1 cellular context compared by ENCODE assay signal in the genomic region with DNA sequence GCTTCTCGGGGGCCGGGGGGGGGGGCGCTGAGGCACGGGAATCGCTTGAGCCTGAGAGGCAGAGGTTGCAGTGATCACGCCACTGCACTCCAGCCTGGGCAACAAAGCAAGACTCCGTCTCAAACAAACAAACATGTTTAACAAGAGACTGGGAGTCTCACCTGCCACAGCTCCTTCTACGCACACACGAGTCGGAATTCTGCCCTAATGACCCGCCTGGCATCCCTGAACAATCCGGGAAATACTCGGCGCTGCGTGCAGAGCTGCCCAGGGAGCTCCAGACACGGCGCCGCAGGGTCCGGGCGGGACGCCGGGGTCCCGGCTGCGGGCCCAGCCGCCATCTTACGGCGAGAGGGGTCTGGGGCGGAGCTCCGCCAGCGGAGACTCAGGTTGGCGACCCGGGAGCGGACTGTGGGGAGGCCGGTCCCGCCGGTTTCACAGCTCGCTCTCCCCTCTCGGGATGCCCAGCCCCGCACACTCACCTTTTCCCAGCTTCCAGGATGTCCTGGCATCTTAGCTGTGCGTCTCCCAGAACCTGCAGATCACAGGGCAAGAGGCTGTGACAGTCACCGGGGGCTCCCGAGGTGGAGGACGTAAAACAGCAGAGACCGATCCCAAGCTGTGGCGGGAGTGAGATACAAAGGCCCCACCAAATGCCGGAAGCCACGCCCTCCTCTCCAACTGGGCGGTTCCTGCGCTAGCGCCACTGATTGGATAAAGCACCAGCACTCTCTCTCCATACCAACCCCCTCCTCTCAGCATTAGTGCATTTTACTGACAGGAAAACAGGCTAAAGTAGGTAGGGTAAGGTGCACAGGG.
TF ChIP-seq lines count a peak whose summit lies in the region.

No MANE protein-coding gene starts in this region.

TF ChIP-seq in HepG2, 621 proteins besides CTCF, POLR2A, EP300 and RAD21 (continued from another document and continues in another):
- TF ChIP-seq, protein P1, sequence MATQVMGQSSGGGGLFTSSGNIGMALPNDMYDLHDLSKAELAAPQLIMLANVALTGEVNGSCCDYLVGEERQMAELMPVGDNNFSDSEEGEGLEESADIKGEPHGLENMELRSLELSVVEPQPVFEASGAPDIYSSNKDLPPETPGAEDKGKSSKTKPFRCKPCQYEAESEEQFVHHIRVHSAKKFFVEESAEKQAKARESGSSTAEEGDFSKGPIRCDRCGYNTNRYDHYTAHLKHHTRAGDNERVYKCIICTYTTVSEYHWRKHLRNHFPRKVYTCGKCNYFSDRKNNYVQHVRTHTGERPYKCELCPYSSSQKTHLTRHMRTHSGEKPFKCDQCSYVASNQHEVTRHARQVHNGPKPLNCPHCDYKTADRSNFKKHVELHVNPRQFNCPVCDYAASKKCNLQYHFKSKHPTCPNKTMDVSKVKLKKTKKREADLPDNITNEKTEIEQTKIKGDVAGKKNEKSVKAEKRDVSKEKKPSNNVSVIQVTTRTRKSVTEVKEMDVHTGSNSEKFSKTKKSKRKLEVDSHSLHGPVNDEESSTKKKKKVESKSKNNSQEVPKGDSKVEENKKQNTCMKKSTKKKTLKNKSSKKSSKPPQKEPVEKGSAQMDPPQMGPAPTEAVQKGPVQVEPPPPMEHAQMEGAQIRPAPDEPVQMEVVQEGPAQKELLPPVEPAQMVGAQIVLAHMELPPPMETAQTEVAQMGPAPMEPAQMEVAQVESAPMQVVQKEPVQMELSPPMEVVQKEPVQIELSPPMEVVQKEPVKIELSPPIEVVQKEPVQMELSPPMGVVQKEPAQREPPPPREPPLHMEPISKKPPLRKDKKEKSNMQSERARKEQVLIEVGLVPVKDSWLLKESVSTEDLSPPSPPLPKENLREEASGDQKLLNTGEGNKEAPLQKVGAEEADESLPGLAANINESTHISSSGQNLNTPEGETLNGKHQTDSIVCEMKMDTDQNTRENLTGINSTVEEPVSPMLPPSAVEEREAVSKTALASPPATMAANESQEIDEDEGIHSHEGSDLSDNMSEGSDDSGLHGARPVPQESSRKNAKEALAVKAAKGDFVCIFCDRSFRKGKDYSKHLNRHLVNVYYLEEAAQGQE (IDR thresholded peaks at IDR 0.05; ENCODE audit: borderline replicate concordance in 1 of 2, low read depth in 1 of 2, low read length in 2 of 2): no peak
- no peak for TF ChIP-seq ZNF547 (CRISPR knock-in tag; IDR thresholded peaks at IDR 0.05)
- TF ChIP-seq NFE2L2 (IDR thresholded peaks at IDR 0.05; ENCODE audit: low read length): no peak
- TF ChIP-seq, protein P2, sequence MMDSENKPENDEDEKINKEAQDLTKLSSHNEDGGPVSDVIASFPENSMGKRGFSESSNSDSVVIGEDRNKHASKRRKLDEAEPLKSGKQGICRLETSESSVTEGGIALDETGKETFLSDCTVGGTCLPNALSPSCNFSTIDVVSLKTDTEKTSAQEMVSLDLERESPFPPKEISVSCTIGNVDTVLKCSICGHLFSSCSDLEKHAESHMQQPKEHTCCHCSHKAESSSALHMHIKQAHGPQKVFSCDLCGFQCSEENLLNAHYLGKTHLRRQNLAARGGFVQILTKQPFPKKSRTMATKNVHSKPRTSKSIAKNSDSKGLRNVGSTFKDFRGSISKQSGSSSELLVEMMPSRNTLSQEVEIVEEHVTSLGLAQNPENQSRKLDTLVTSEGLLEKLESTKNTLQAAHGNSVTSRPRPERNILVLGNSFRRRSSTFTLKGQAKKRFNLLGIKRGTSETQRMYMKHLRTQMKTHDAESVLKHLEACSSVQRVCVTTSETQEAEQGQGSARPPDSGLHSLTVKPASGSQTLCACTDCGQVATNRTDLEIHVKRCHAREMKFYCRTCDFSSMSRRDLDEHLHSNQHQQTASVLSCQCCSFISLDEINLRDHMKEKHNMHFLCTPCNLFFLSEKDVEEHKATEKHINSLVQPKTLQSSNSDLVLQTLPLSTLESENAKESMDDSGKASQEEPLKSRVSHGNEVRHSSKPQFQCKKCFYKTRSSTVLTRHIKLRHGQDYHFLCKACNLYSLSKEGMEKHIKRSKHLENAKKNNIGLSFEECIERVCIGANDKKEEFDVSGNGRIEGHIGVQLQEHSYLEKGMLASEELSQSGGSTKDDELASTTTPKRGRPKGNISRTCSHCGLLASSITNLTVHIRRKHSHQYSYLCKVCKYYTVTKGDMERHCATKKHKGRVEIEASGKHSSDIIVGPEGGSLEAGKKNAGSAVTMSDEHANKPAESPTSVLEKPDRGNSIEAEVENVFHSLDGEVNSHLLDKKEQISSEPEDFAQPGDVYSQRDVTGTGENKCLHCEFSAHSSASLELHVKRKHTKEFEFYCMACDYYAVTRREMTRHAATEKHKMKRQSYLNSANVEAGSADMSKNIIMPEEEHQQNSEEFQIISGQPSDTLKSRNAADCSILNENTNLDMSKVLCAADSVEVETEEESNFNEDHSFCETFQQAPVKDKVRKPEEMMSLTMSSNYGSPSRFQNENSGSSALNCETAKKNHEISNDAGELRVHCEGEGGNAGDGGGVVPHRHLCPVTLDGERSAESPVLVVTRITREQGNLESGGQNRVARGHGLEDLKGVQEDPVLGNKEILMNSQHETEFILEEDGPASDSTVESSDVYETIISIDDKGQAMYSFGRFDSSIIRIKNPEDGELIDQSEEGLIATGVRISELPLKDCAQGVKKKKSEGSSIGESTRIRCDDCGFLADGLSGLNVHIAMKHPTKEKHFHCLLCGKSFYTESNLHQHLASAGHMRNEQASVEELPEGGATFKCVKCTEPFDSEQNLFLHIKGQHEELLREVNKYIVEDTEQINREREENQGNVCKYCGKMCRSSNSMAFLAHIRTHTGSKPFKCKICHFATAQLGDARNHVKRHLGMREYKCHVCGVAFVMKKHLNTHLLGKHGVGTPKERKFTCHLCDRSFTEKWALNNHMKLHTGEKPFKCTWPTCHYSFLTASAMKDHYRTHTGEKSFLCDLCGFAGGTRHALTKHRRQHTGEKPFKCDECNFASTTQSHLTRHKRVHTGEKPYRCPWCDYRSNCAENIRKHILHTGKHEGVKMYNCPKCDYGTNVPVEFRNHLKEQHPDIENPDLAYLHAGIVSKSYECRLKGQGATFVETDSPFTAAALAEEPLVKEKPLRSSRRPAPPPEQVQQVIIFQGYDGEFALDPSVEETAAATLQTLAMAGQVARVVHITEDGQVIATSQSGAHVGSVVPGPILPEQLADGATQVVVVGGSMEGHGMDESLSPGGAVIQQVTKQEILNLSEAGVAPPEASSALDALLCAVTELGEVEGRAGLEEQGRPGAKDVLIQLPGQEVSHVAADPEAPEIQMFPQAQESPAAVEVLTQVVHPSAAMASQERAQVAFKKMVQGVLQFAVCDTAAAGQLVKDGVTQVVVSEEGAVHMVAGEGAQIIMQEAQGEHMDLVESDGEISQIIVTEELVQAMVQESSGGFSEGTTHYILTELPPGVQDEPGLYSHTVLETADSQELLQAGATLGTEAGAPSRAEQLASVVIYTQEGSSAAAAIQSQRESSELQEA (CRISPR knock-in tag; IDR thresholded peaks at IDR 0.05; ENCODE audit: not compliant biosample characterization): no peak
- TF ChIP-seq RFX1 (IDR thresholded peaks at IDR 0.05): no peak
- no peak for TF ChIP-seq BORCS8-MEF2B (CRISPR knock-in tag; IDR thresholded peaks at IDR 0.05)
- no peak for TF ChIP-seq ZNF432 (CRISPR knock-in tag; IDR thresholded peaks at IDR 0.05; ENCODE audit: borderline replicate concordance)
- 0 out of 2 replicates have a peak, but pooled peaks have one; percentile 46 for TF ChIP-seq GZF1 (CRISPR knock-in tag; IDR thresholded peaks at IDR 0.05)
- TF ChIP-seq, protein P3, sequence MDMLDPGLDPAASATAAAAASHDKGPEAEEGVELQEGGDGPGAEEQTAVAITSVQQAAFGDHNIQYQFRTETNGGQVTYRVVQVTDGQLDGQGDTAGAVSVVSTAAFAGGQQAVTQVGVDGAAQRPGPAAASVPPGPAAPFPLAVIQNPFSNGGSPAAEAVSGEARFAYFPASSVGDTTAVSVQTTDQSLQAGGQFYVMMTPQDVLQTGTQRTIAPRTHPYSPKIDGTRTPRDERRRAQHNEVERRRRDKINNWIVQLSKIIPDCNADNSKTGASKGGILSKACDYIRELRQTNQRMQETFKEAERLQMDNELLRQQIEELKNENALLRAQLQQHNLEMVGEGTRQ (IDR thresholded peaks at IDR 0.05; ENCODE audit: low read depth, low read length): no peak
- TF ChIP-seq, protein P3 (CRISPR knock-in tag; IDR thresholded peaks at IDR 0.05; ENCODE audit: borderline replicate concordance): no peak
- TF ChIP-seq NFKB2 (CRISPR knock-in tag; IDR thresholded peaks at IDR 0.05; ENCODE audit: borderline replicate concordance): peak; percentile 73; the same call in 1 of the 2 replicates
- TF ChIP-seq, protein P4, sequence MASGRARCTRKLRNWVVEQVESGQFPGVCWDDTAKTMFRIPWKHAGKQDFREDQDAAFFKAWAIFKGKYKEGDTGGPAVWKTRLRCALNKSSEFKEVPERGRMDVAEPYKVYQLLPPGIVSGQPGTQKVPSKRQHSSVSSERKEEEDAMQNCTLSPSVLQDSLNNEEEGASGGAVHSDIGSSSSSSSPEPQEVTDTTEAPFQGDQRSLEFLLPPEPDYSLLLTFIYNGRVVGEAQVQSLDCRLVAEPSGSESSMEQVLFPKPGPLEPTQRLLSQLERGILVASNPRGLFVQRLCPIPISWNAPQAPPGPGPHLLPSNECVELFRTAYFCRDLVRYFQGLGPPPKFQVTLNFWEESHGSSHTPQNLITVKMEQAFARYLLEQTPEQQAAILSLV (CRISPR knock-in tag; IDR thresholded peaks at IDR 0.05; ENCODE audit: borderline replicate concordance): no peak
- TF ChIP-seq PHB2 (IDR thresholded peaks at IDR 0.05; ENCODE audit: partially characterized antibody): no peak
- no peak for TF ChIP-seq PHF5A (CRISPR knock-in tag; IDR thresholded peaks at IDR 0.05; ENCODE audit: low read depth, unreplicated experiment)
- no peak for TF ChIP-seq ARHGAP35 (CRISPR knock-in tag; IDR thresholded peaks at IDR 0.05; ENCODE audit: borderline replicate concordance)
- no peak for TF ChIP-seq FOXA1 (IDR thresholded peaks at IDR 0.05)
- no peak for TF ChIP-seq FOXA1 (CRISPR knock-in tag; IDR thresholded peaks at IDR 0.05)
- no peak for TF ChIP-seq ZNF703 (CRISPR knock-in tag; IDR thresholded peaks at IDR 0.05; ENCODE audit: borderline replicate concordance)
- TF ChIP-seq ZNF781 (CRISPR knock-in tag; IDR thresholded peaks at IDR 0.05; ENCODE audit: borderline replicate concordance, not compliant biosample characterization): no peak
- no peak for TF ChIP-seq JUND (CRISPR knock-in tag; IDR thresholded peaks at IDR 0.05)
- TF ChIP-seq, protein P5, sequence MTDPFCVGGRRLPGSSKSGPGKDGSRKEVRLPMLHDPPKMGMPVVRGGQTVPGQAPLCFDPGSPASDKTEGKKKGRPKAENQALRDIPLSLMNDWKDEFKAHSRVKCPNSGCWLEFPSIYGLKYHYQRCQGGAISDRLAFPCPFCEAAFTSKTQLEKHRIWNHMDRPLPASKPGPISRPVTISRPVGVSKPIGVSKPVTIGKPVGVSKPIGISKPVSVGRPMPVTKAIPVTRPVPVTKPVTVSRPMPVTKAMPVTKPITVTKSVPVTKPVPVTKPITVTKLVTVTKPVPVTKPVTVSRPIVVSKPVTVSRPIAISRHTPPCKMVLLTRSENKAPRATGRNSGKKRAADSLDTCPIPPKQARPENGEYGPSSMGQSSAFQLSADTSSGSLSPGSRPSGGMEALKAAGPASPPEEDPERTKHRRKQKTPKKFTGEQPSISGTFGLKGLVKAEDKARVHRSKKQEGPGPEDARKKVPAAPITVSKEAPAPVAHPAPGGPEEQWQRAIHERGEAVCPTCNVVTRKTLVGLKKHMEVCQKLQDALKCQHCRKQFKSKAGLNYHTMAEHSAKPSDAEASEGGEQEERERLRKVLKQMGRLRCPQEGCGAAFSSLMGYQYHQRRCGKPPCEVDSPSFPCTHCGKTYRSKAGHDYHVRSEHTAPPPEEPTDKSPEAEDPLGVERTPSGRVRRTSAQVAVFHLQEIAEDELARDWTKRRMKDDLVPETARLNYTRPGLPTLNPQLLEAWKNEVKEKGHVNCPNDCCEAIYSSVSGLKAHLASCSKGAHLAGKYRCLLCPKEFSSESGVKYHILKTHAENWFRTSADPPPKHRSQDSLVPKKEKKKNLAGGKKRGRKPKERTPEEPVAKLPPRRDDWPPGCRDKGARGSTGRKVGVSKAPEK (CRISPR knock-in tag; IDR thresholded peaks at IDR 0.05; ENCODE audit: borderline replicate concordance): no peak
- TF ChIP-seq, protein P6, sequence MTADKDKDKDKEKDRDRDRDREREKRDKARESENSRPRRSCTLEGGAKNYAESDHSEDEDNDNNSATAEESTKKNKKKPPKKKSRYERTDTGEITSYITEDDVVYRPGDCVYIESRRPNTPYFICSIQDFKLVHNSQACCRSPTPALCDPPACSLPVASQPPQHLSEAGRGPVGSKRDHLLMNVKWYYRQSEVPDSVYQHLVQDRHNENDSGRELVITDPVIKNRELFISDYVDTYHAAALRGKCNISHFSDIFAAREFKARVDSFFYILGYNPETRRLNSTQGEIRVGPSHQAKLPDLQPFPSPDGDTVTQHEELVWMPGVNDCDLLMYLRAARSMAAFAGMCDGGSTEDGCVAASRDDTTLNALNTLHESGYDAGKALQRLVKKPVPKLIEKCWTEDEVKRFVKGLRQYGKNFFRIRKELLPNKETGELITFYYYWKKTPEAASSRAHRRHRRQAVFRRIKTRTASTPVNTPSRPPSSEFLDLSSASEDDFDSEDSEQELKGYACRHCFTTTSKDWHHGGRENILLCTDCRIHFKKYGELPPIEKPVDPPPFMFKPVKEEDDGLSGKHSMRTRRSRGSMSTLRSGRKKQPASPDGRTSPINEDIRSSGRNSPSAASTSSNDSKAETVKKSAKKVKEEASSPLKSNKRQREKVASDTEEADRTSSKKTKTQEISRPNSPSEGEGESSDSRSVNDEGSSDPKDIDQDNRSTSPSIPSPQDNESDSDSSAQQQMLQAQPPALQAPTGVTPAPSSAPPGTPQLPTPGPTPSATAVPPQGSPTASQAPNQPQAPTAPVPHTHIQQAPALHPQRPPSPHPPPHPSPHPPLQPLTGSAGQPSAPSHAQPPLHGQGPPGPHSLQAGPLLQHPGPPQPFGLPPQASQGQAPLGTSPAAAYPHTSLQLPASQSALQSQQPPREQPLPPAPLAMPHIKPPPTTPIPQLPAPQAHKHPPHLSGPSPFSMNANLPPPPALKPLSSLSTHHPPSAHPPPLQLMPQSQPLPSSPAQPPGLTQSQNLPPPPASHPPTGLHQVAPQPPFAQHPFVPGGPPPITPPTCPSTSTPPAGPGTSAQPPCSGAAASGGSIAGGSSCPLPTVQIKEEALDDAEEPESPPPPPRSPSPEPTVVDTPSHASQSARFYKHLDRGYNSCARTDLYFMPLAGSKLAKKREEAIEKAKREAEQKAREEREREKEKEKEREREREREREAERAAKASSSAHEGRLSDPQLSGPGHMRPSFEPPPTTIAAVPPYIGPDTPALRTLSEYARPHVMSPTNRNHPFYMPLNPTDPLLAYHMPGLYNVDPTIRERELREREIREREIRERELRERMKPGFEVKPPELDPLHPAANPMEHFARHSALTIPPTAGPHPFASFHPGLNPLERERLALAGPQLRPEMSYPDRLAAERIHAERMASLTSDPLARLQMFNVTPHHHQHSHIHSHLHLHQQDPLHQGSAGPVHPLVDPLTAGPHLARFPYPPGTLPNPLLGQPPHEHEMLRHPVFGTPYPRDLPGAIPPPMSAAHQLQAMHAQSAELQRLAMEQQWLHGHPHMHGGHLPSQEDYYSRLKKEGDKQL (CRISPR knock-in tag; IDR thresholded peaks at IDR 0.05; ENCODE audit: low read depth): no peak
- TF ChIP-seq FOSL2 (CRISPR knock-in tag; IDR thresholded peaks at IDR 0.05): no peak
